Comparison of ENCODE assay signal across 22 cellular contexts in the genomic region with DNA sequence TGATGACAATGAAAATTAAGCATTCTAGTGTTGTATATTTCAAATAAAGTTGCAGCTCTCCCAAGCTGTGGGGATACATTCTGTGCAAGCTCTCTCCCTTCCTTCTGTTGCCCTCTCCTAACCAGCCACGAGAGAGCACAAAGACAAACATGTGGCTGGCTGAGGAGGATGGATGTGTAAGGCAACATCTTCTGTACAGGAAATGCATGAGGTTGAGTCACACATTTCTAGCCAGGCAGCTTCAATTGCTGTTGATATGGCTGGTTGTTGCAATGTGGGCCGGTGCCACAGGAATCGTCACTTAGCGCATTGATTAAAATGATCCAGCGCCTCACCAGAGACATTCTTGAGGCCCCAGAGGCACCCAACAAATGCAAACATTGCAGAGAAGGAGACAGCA.
"Had no signal": no experiment of that assay in that cellular context is flagged by ENCODE, and none has a peak within 500 bp of the region (broad histone marks: within the 10 kb centered on the region; RNA-seq: fewer than 3 reads in every experiment).

No MANE protein-coding gene starts in this region.

- H3K4me3 ChIP-seq: esophagus squamous epithelium, left lung, transverse colon, vagina had no signal

- H3K36me3 ChIP-seq: esophagus squamous epithelium, left lung, transverse colon, vagina had no signal

- DNase-seq: activated B cell treated with CpG ODN at 0.5 μM for 24 hours; activated CD4-positive, alpha-beta memory T cell treated with anti-CD3 and anti-CD28 coated beads, Interleukin-2, amount 10 ng/mL, durations not matched to agents 7 days and 5 days; activated CD4-positive, alpha-beta T cell treated with anti-CD3 and anti-CD28 coated beads for 4 hours; activated naive CD4-positive, alpha-beta T cell treated with Interleukin-2 at 50 U/mL for 16 hours; activated naive CD8-positive, alpha-beta T cell treated with anti-CD3 and anti-CD28 coated beads, Interleukin-2, amount 10 ng/mL, durations not matched to agents 7 days and 5 days; activated T-cell treated with anti-CD3 and anti-CD28 coated beads, Interleukin-2, amount 50 U/mL, for 24 hours; amygdala; cortex of kidney; esophagus squamous epithelium; foreskin keratinocyte; left lung; midbrain; occipital lobe; stimulated activated naive CD8-positive, alpha-beta T cell treated with anti-CD3 and anti-CD28 coated beads, Interleukin-15, Interleukin-2, amounts not matched to agents 100 U/mL and 50 U/mL, for 24 hours; T-cell; transverse colon had no signal

- H3K27ac ChIP-seq: esophagus squamous epithelium, foreskin keratinocyte, left lung, transverse colon, vagina had no signal

- H3K4me1 Mint-ChIP-seq: activated B cell treated with CpG ODN at 0.5 μM for 24 hours; activated CD4-positive, alpha-beta memory T cell treated with anti-CD3 and anti-CD28 coated beads, Interleukin-2, amount 10 ng/mL, durations not matched to agents 7 days and 5 days; activated naive CD8-positive, alpha-beta T cell treated with anti-CD3 and anti-CD28 coated beads, Interleukin-2, amount 10 ng/mL, durations not matched to agents 7 days and 5 days; central memory CD8-positive, alpha-beta T cell; T-cell had no signal

- H3K4me1 ChIP-seq: esophagus squamous epithelium, foreskin keratinocyte, left lung, transverse colon, vagina had no signal

- H3K36me3 Mint-ChIP-seq: activated naive CD8-positive, alpha-beta T cell treated with anti-CD3 and anti-CD28 coated beads, Interleukin-2, amount 10 ng/mL, durations not matched to agents 7 days and 5 days; brain; T-cell had no signal

- H3K9me3 ChIP-seq: esophagus squamous epithelium, left lung, transverse colon, vagina had no signal

- H3K27me3 ChIP-seq: esophagus squamous epithelium, foreskin keratinocyte, left lung, transverse colon, vagina had no signal

- H3K27ac Mint-ChIP-seq: activated B cell treated with CpG ODN at 0.5 μM for 24 hours; activated CD4-positive, alpha-beta memory T cell treated with anti-CD3 and anti-CD28 coated beads, Interleukin-2, amount 10 ng/mL, durations not matched to agents 7 days and 5 days; activated naive CD8-positive, alpha-beta T cell treated with anti-CD3 and anti-CD28 coated beads, Interleukin-2, amount 10 ng/mL, durations not matched to agents 7 days and 5 days; activated T-cell treated with anti-CD3 and anti-CD28 coated beads, Interleukin-2, amount 50 U/mL, for 24 hours; activated T-helper 2 cell treated with anti-CD3 and anti-CD28 coated beads, Interferon-gamma antibody, Interleukin-2, Interleukin-4, amounts not matched to agents 10 μg/mL and 5 μg/mL and 100 μg/mL, durations not matched to agents 14 hours and 24 hours and 36 hours; progenitor cell of endocrine pancreas; T-cell had no signal

- H3K4me3 Mint-ChIP-seq: activated B cell treated with CpG ODN at 0.5 μM for 24 hours; activated CD4-positive, alpha-beta memory T cell treated with anti-CD3 and anti-CD28 coated beads, Interleukin-2, amount 10 ng/mL, durations not matched to agents 7 days and 5 days; activated naive CD8-positive, alpha-beta T cell treated with anti-CD3 and anti-CD28 coated beads, Interleukin-2, amount 10 ng/mL, durations not matched to agents 7 days and 5 days; activated T-cell treated with anti-CD3 and anti-CD28 coated beads, Interleukin-2, amount 50 U/mL, for 24 hours; brain; central memory CD8-positive, alpha-beta T cell; T-cell had no signal

- H3K9me3 Mint-ChIP-seq: activated CD4-positive, alpha-beta memory T cell treated with anti-CD3 and anti-CD28 coated beads, Interleukin-2, amount 10 ng/mL, durations not matched to agents 7 days and 5 days; activated T-helper 2 cell treated with anti-CD3 and anti-CD28 coated beads, Interferon-gamma antibody, Interleukin-2, Interleukin-4, amounts not matched to agents 10 μg/mL and 5 μg/mL and 100 μg/mL, durations not matched to agents 14 hours and 24 hours and 36 hours had no signal

- H3K27me3 Mint-ChIP-seq: activated B cell treated with CpG ODN at 0.5 μM for 24 hours; activated CD4-positive, alpha-beta memory T cell treated with anti-CD3 and anti-CD28 coated beads, Interleukin-2, amount 10 ng/mL, durations not matched to agents 7 days and 5 days; progenitor cell of endocrine pancreas had no signal

- FAIRE-seq: endometrium had no signal
